In genomic region chr21:33924079-33924765, GRCh38 we compare ENCODE assay signal across 1 cellular context.
TF ChIP-seq lines count a peak whose summit lies in the region.

No MANE protein-coding gene starts in this region.

TF ChIP-seq in HepG2, 621 proteins besides CTCF, POLR2A, EP300 and RAD21 (continued from another document and continues in another):
- TF ChIP-seq MXD1 (CRISPR knock-in tag; IDR thresholded peaks at IDR 0.05) = no peak
- TF ChIP-seq SMC3 (IDR thresholded peaks at IDR 0.05; ENCODE audit: low read length) = peak; percentile 99
- TF ChIP-seq MLLT10 (CRISPR knock-in tag; IDR thresholded peaks at IDR 0.05) = no peak
- no peak for TF ChIP-seq ZNF143 (CRISPR knock-in tag; IDR thresholded peaks at IDR 0.05)
- TF ChIP-seq THAP11 (CRISPR knock-in tag; IDR thresholded peaks at IDR 0.05) = 0 out of 2 replicates have a peak, but pooled peaks have one; percentile 37
- no peak for TF ChIP-seq ZNF644 (CRISPR knock-in tag; IDR thresholded peaks at IDR 0.05; ENCODE audit: low read depth)
- TF ChIP-seq ZNF550 (CRISPR knock-in tag; IDR thresholded peaks at IDR 0.05; ENCODE audit: borderline replicate concordance) = no peak
- TF ChIP-seq BCL6 (CRISPR knock-in tag; IDR thresholded peaks at IDR 0.05) = 0 out of 2 replicates have a peak, but pooled peaks have one; percentile 23
- TF ChIP-seq PBX2 (CRISPR knock-in tag; IDR thresholded peaks at IDR 0.05) = no peak
- TF ChIP-seq ARNT2 (CRISPR knock-in tag; IDR thresholded peaks at IDR 0.05; ENCODE audit: low read depth) = no peak
- 0 out of 2 replicates have a peak, but pooled peaks have one; percentile 63 for TF ChIP-seq ESRRA (CRISPR knock-in tag; IDR thresholded peaks at IDR 0.05; ENCODE audit: low read depth)
- no peak for TF ChIP-seq ETV5 (CRISPR knock-in tag; IDR thresholded peaks at IDR 0.05; ENCODE audit: borderline replicate concordance)
- no peak for TF ChIP-seq ZNF605 (CRISPR knock-in tag; IDR thresholded peaks at IDR 0.05)
- TF ChIP-seq TBX2 (CRISPR knock-in tag; IDR thresholded peaks at IDR 0.05; ENCODE audit: borderline replicate concordance) = 0 out of 2 replicates have a peak, but pooled peaks have one; percentile 27
- TF ChIP-seq THRA (CRISPR knock-in tag; IDR thresholded peaks at IDR 0.05; ENCODE audit: borderline replicate concordance) = peak; percentile 54; the same call in 1 of the 2 replicates
- no peak for TF ChIP-seq ETV6 (CRISPR knock-in tag; conservative IDR thresholded peaks at IDR 0.05)
- TF ChIP-seq KLF11 (CRISPR knock-in tag; IDR thresholded peaks at IDR 0.05) = no peak
- TF ChIP-seq ZMYM4 (CRISPR knock-in tag; IDR thresholded peaks at IDR 0.05) = peak; percentile 44; the same call in 1 of the 2 replicates
- 0 out of 2 replicates have a peak, but pooled peaks have one; percentile 39 for TF ChIP-seq IKZF5 (CRISPR knock-in tag; IDR thresholded peaks at IDR 0.05)
- TF ChIP-seq HMG20A (CRISPR knock-in tag; IDR thresholded peaks at IDR 0.05; ENCODE audit: borderline replicate concordance) = no peak
- TF ChIP-seq FOXO1 (CRISPR knock-in tag; IDR thresholded peaks at IDR 0.05) = 0 out of 2 replicates have a peak, but pooled peaks have one; percentile 45
- no peak for TF ChIP-seq MBD4 (IDR thresholded peaks at IDR 0.05; ENCODE audit: borderline replicate concordance, low read length)
- peak; percentile 13; the same call in 1 of the 2 replicates for TF ChIP-seq ZBTB33 (CRISPR knock-in tag; IDR thresholded peaks at IDR 0.05)
- TF ChIP-seq KDM2A (CRISPR knock-in tag; IDR thresholded peaks at IDR 0.05; ENCODE audit: borderline replicate concordance, low read depth) = peak; percentile 66; the same call in 1 of the 2 replicates
- 0 out of 4 replicates have a peak, but pooled peaks have one; percentile 40 to 42 for TF ChIP-seq HMGXB4 (CRISPR knock-in tag; IDR thresholded peaks at IDR 0.05; ENCODE audit: borderline replicate concordance in 1 of 2, low read depth in 1 of 2)
- TF ChIP-seq JUNB (CRISPR knock-in tag; IDR thresholded peaks at IDR 0.05; ENCODE audit: borderline replicate concordance) = no peak
- TF ChIP-seq ZBTB25 (CRISPR knock-in tag; IDR thresholded peaks at IDR 0.05) = 0 out of 2 replicates have a peak, but pooled peaks have one; percentile 32
- no peak for TF ChIP-seq ZNF142 (CRISPR knock-in tag; IDR thresholded peaks at IDR 0.05)
- no peak for TF ChIP-seq ZNF891 (CRISPR knock-in tag; IDR thresholded peaks at IDR 0.05)
- TF ChIP-seq ZSCAN25 (CRISPR knock-in tag; IDR thresholded peaks at IDR 0.05) = 0 out of 2 replicates have a peak, but pooled peaks have one; percentile 21
- TF ChIP-seq FUBP1 (CRISPR knock-in tag; IDR thresholded peaks at IDR 0.05; ENCODE audit: borderline replicate concordance) = no peak
- TF ChIP-seq RNF2 (conservative IDR thresholded peaks at IDR 0.05; ENCODE audit: low read depth) = no peak
- TF ChIP-seq HDAC2 (CRISPR knock-in tag; IDR thresholded peaks at IDR 0.05) = no peak
- no peak for TF ChIP-seq KLF16 (CRISPR knock-in tag; IDR thresholded peaks at IDR 0.05)
- TF ChIP-seq NFIC (IDR thresholded peaks at IDR 0.05; ENCODE audit: low read length) = no peak
- peak; percentile 71 for TF ChIP-seq SALL1 (CRISPR knock-in tag; IDR thresholded peaks at IDR 0.05)
- TF ChIP-seq MAX (IDR thresholded peaks at IDR 0.05) = 0 out of 2 replicates have a peak, but pooled peaks have one; percentile 14
- no peak for TF ChIP-seq ZNF776 (CRISPR knock-in tag; IDR thresholded peaks at IDR 0.05)
- TF ChIP-seq ZEB1 (IDR thresholded peaks at IDR 0.05; ENCODE audit: insufficient replicate concordance, low read depth) = no peak
- TF ChIP-seq SIX4 (CRISPR knock-in tag; IDR thresholded peaks at IDR 0.05) = no peak
- no peak for TF ChIP-seq ZBTB14 (CRISPR knock-in tag; IDR thresholded peaks at IDR 0.05)
- no peak for TF ChIP-seq ZNF878 (CRISPR knock-in tag; IDR thresholded peaks at IDR 0.05)
- no peak for TF ChIP-seq MIER3 (CRISPR knock-in tag; IDR thresholded peaks at IDR 0.05; ENCODE audit: borderline replicate concordance)
- peak; percentile 60; the same call in 1 of the 2 replicates for TF ChIP-seq ZNF331 (CRISPR knock-in tag; IDR thresholded peaks at IDR 0.05)
- no peak for TF ChIP-seq PHF5A (CRISPR knock-in tag; IDR thresholded peaks at IDR 0.05; ENCODE audit: low read depth, unreplicated experiment)
- TF ChIP-seq ZNF282 (IDR thresholded peaks at IDR 0.05; ENCODE audit: partially characterized antibody) = no peak
- TF ChIP-seq ZNF556 (CRISPR knock-in tag; IDR thresholded peaks at IDR 0.05; ENCODE audit: borderline replicate concordance) = 0 out of 2 replicates have a peak, but pooled peaks have one; percentile 24
